25 cellular contexts compared by ENCODE assay signal in the genomic region with DNA sequence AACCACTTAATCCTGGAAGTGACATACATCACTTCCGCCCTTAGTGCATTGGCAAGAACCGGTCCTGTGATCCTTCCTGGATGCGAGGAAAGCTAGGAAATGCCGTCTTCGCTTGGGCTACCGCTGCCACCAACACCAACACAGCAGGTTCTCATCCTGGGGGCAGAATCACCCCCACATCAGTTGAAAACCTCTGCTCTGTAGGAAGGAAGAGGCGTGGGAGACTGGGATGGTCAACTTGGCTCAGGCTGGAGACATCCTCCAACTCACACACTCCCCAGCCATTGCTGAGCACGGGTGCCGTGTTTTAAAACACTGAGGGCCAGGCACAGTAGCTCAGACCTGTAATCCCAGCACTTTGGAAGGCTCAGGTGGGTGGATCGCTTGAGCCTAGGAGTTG.
DNase-seq lines count a peak whose midpoint lies in the region; ATAC-seq, FAIRE-seq and TF ChIP-seq lines count a peak whose summit lies in the region.
"Had no signal": no experiment of that assay in that cellular context is flagged by ENCODE, and none has a peak within 500 bp of the region (broad histone marks: within the 10 kb centered on the region; RNA-seq: fewer than 3 reads in every experiment).

No MANE protein-coding gene starts in this region.

- no peak overlapping the region for H3K4me2 ChIP-seq in neuronal stem cell (ENCODE audit: insufficient read depth, low read length, poor library complexity, severe bottlenecking)
- H3K4me2 ChIP-seq: A549, GM23338 had no signal

- H2BK5ac ChIP-seq in neuronal stem cell (ENCODE audit: low read length): no peak overlapping the region

- no peak overlapping the region for H3K18ac ChIP-seq in neuronal stem cell (ENCODE audit: low read length)

- no peak overlapping the region for H2AFZ ChIP-seq in neuronal stem cell (ENCODE audit: low read length)
- H2AFZ ChIP-seq: GM23338 had no signal

- H3K79me1 ChIP-seq in neuronal stem cell (ENCODE audit: low read depth, low read length): no peaks in the 10 kb centered on the region

- no peaks in the 10 kb centered on the region for H3K36me3 ChIP-seq in heart right ventricle
- no peaks in the 10 kb centered on the region for H3K36me3 ChIP-seq in HEK293 (ENCODE audit: control insufficient read depth in 2 of 2, insufficient read depth in 1 of 2, low read length in 2 of 2)
- no peaks in the 10 kb centered on the region for H3K36me3 ChIP-seq in neuronal stem cell (replicated peaks in 1 of 2; ENCODE audit: control insufficient read depth in 2 of 2, insufficient read depth in 2 of 2, low read length in 2 of 2)
- no peaks in the 10 kb centered on the region for H3K36me3 ChIP-seq in spleen
- H3K36me3 ChIP-seq: BE2C had no signal

- H3K9me3 ChIP-seq in heart right ventricle: peaks cover 0 to 4% (median 0%) of the 10 kb centered on the region in 11 donors
- H3K9me3 ChIP-seq in HEK293 (ENCODE audit: control insufficient read depth, insufficient read depth, low read depth, low read length): no peaks in the 10 kb centered on the region
- no peaks in the 10 kb centered on the region for H3K9me3 ChIP-seq in neuronal stem cell (replicated peaks in 1 of 2; ENCODE audit: control insufficient read depth in 2 of 2, insufficient read depth in 1 of 2, low read depth in 1 of 2, low read length in 2 of 2)
- H3K9me3 ChIP-seq in spleen: no peaks in the 10 kb centered on the region
- H3K9me3 ChIP-seq: A549, BE2C had no signal

- no peak overlapping the region for H2BK120ac ChIP-seq in neuronal stem cell (ENCODE audit: low read depth, low read length)

- intact Hi-C loops in heart right ventricle (cut with DNase I): no loop called here
- intact Hi-C loops in Right ventricle myocardium superior (cut with DNase I): no loop called here
- intact Hi-C loops in spleen (cut with DNase I; ENCODE audit: low total_unique reads): no loop called here

- CTCF ChIA-PET in HEK293 (lab: Yijun Ruan, JAX): interaction anchor here (0.7 kb wide), 1 partner anchor 887 kb away, joined by 3 read pairs; no protein-coding TSS in a partner anchor

- POLR2A ChIA-PET in HEK293 (lab: Yijun Ruan, JAX): no interaction called here

- TF ChIP-seq CTCF in heart right ventricle (IDR thresholded peaks at IDR 0.05) (no peak), HEK293 (tag by site-specific recombination; IDR thresholded peaks at IDR 0.05) (no peak), spleen (IDR thresholded peaks at IDR 0.05 in 8 of 11, conservative IDR thresholded peaks at IDR 0.05 in 3 of 11) (no peak)

- no peak for DNase-seq in heart right ventricle
- no peak for DNase-seq in Right ventricle myocardium superior
- no peak for DNase-seq in neuronal stem cell (ENCODE audit: low spot score)
- DNase-seq in spleen: no peak
- DNase-seq in DMS153 treated with DMSO at 0.1 percent for 48 hours (lab: John Stamatoyannopoulos, UW; ENCODE audit: unreplicated experiment): no peak
- DNase-seq in GM12891 (ENCODE audit: insufficient read length, low spot score): no peak
- no peak for DNase-seq in NCI-H1417 treated with DMSO at 0.1 percent for 48 hours (lab: John Stamatoyannopoulos, UW)
- DNase-seq: 8988T; ACHN; AML-193; BE2C; C1 segment of cervical spinal cord; Calu3; CD4-positive, alpha-beta memory T cell; COR-L47; DND-41; H9; HFFc6 had no signal

- H3K14ac ChIP-seq in neuronal stem cell (ENCODE audit: low read length): no peak overlapping the region

- TF ChIP-seq POLR2A in spleen (IDR thresholded peaks at IDR 0.05): no peak
- TF ChIP-seq POLR2A in GM12891 (IDR thresholded peaks at IDR 0.05; ENCODE audit: low read depth, low read length): no peak

- H2BK15ac ChIP-seq in neuronal stem cell (ENCODE audit: low read length): no peak overlapping the region

- no peak overlapping the region for H4K8ac ChIP-seq in neuronal stem cell (ENCODE audit: low read depth, low read length)

- H3K4ac ChIP-seq in neuronal stem cell (ENCODE audit: low read length): no peak overlapping the region

- H4K91ac ChIP-seq in neuronal stem cell (ENCODE audit: low read depth, low read length, poor library complexity): no peak overlapping the region

- no peak for FAIRE-seq in GM12891 (lab: Jason Lieb, UNC)
- FAIRE-seq: A549, G401.6, GM12878, GM18507 had no signal

- 44 to 56% methylated on average over 10 of the region's 10 CpGs for WGBS in heart right ventricle, 2 donors
- no CpG with 5 or more reads among the region's 10 CpGs for WGBS in neuronal stem cell (ENCODE audit: extremely low coverage in 2 of 2, insufficient read length in 2 of 2, insufficient replicate concordance in 1 of 2), 2 donors
- 63 to 71% (median 67%) methylated on average over 8 to 10 of the region's 10 CpGs for WGBS in spleen, 5 donors

- H3K23ac ChIP-seq in neuronal stem cell (ENCODE audit: low read depth, low read length, poor library complexity): no peak overlapping the region

- H3K4me3 ChIP-seq in heart right ventricle (no peak overlapping the region), HEK293 (ENCODE audit: low read depth, low read length) (no peak overlapping the region), neuronal stem cell (ENCODE audit: low read length in 2 of 2) (no peak overlapping the region), spleen (peak overlapping the region in 1 of 8 donors; percentile 42)
- H3K4me3 ChIP-seq: A549, GM12878, GM23338 had no signal

- no peak overlapping the region for H3K9ac ChIP-seq in neuronal stem cell (ENCODE audit: low read depth, low read length, poor library complexity)

- ATAC-seq in heart right ventricle: peak in 3 of 8 donors; percentile 20 to 43 (median 42)
- no peak for ATAC-seq in Right ventricle myocardium superior (ENCODE audit: poor library complexity)
- ATAC-seq: A549, GM12878, GM23338, HCT116 had no signal

- H3K27ac ChIP-seq in heart right ventricle (peak overlapping the region in 6 of 10 donors; percentile 25 to 69 (median 48)), HEK293 (ENCODE audit: extremely low read depth, low read depth, low read length) (no peak overlapping the region), neuronal stem cell (replicated peaks; ENCODE audit: low read length) (no peak overlapping the region), spleen (peak overlapping the region in 5 of 8 donors; percentile 8 to 91 (median 82))
- H3K27ac ChIP-seq: A549 had no signal

- H3K27me3 ChIP-seq in heart right ventricle (peaks cover 0 to 25% (median 8%) of the 10 kb centered on the region in 7 donors), neuronal stem cell (ENCODE audit: control insufficient read depth in 3 of 3, insufficient read depth in 3 of 3, low read depth in 1 of 3, low read length in 3 of 3) (peaks cover 0 to 44% (median 5%) of the 10 kb centered on the region in 3 experiments), spleen (replicated peaks in 1 of 7) (peaks cover 0 to 58% (median 0%) of the 10 kb centered on the region in 7 donors)
- H3K27me3 ChIP-seq: BE2C had no signal

- H2BK12ac ChIP-seq in neuronal stem cell (ENCODE audit: low read length): no peak overlapping the region

- H3K4me1 ChIP-seq in heart right ventricle (peaks cover 0 to 40% (median 27%) of the 10 kb centered on the region in 9 donors), HEK293 (ENCODE audit: control insufficient read depth, insufficient read depth, low read length) (no peaks in the 10 kb centered on the region), neuronal stem cell (ENCODE audit: control insufficient read depth in 2 of 2, insufficient read depth in 1 of 2, low read depth in 1 of 2, low read length in 2 of 2) (peaks cover 4 to 21% of the 10 kb centered on the region in 2 donors), spleen (peaks cover 0 to 33% (median 8%) of the 10 kb centered on the region in 6 donors)
- H3K4me1 ChIP-seq: BE2C had no signal

- peak overlapping the region; percentile 18 for H2AK5ac ChIP-seq in neuronal stem cell (ENCODE audit: low read depth, low read length)

TF ChIP-seq in HEK293, 187 proteins besides CTCF, POLR2A, EP300 and RAD21 (continues in another document):
- TF ChIP-seq ZNF621 (tag by site-specific recombination; IDR thresholded peaks at IDR 0.05) (no peak), ZNF654 (tag by site-specific recombination; IDR thresholded peaks at IDR 0.05; ENCODE audit: low read depth) (no peak), EGR2 (tag by site-specific recombination; IDR thresholded peaks at IDR 0.05; ENCODE audit: low read depth) (peak; percentile 72), ZFHX2 (tag by site-specific recombination; conservative IDR thresholded peaks at IDR 0.05) (peak; percentile 65), SP3 (tag by site-specific recombination; IDR thresholded peaks at IDR 0.05) (no peak), ZNF785 (tag by site-specific recombination; IDR thresholded peaks at IDR 0.05) (no peak)
- TF ChIP-seq, protein P1, sequence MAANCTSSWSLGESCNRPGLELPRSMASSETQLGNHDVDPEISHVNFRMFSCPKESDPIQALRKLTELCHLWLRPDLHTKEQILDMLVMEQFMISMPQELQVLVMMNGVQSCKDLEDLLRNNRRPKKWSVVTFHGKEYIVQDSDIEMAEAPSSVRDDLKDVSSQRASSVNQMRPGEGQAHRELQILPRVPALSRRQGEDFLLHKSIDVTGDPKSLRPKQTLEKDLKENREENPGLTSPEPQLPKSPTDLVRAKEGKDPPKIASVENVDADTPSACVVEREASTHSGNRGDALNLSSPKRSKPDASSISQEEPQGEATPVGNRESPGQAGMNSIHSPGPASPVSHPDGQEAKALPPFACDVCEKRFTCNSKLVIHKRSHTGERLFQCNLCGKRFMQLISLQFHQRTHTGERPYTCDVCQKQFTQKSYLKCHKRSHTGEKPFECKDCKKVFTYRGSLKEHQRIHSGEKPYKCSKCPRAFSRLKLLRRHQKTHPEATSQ (tag by site-specific recombination; IDR thresholded peaks at IDR 0.05): no peak

TF ChIP-seq in GM12891, 5 proteins besides CTCF, POLR2A, EP300 and RAD21:
- TF ChIP-seq POLR2AphosphoS5 (IDR thresholded peaks at IDR 0.05; ENCODE audit: low read depth, low read length): no peak
- no peak for TF ChIP-seq PAX5 (IDR thresholded peaks at IDR 0.05; ENCODE audit: insufficient read depth, low read length, severe bottlenecking)
- TF ChIP-seq SPI1 (IDR thresholded peaks at IDR 0.05; ENCODE audit: low read depth, low read length): no peak
- no peak for TF ChIP-seq TAF1 (IDR thresholded peaks at IDR 0.05; ENCODE audit: low read depth, low read length)
TF ChIP-seq in GM12891: peak in this region for 0.

Comparison
In these comparisons a context has a peak if more than half of its experiments do, and no peak if none do; other contexts are left out.
1. H3K27ac ChIP-seq: peak in heart right ventricle (6 of 10) and spleen (5 of 8); none in HEK293 (single experiment) and neuronal stem cell (single experiment).